In genomic region chr2:38552259-38552658, GRCh38 we compare ENCODE assay signal across 24 cellular contexts. TPM values are rescaled to one million over a fixed set of nuclear protein-coding genes. Genes with fewer than 3 reads are reported as not detected.
A peak's percentile ranks its signal among the peaks of the same experiment; 100 is the strongest.
DNase-seq lines count a peak whose midpoint lies in the region; ATAC-seq and TF ChIP-seq lines count a peak whose summit lies in the region.
"Had no signal": no experiment of that assay in that cellular context is flagged by ENCODE, and none has a peak within 500 bp of the region (broad histone marks: within the 10 kb centered on the region; RNA-seq: fewer than 3 reads in every experiment).

No MANE protein-coding gene starts in this region.

- no peak for TF ChIP-seq CTCF in NB4 (IDR thresholded peaks at IDR 0.05; ENCODE audit: low read depth, low read length)
- TF ChIP-seq CTCF in nephron progenitor cell (IDR thresholded peaks at IDR 0.05): no peak

- no peak overlapping the region for H3K4me3 ChIP-seq in NB4 (ENCODE audit: low read depth, low read length)
- H3K4me3 ChIP-seq: transverse colon had no signal

- CTCF ChIA-PET in activated naive CD4-positive, alpha-beta T cell treated with anti-CD3 and anti-CD28 coated beads, Interleukin-2, amount 10 ng/mL, durations not matched to agents 7 days and 5 days (lab: Charles Lee): no interaction called here

- intact Hi-C loops in activated T-helper 2 cell treated with anti-CD3 and anti-CD28 coated beads, Interferon-gamma antibody, Interleukin-2, Interleukin-4, amounts not matched to agents 10 μg/mL and 5 μg/mL and 100 μg/mL, durations not matched to agents 14 hours and 24 hours and 36 hours (cut with micrococcal nuclease): loop anchor here (2.0 kb wide), 1 partner anchor 19 kb away; no protein-coding TSS in a partner anchor

- H3K4me3 Mint-ChIP-seq in activated naive CD4-positive, alpha-beta T cell treated with anti-CD3 and anti-CD28 coated beads, Interleukin-2, amount 10 ng/mL, durations not matched to agents 7 days and 5 days: no peak overlapping the region
- no peak overlapping the region for H3K4me3 Mint-ChIP-seq in activated T-helper 2 cell treated with anti-CD3 and anti-CD28 coated beads, Interferon-gamma antibody, Interleukin-2, Interleukin-4, amounts not matched to agents 10 μg/mL and 5 μg/mL and 100 μg/mL, durations not matched to agents 14 hours and 24 hours and 36 hours (ENCODE audit: low read depth)
- H3K4me3 Mint-ChIP-seq in nephron progenitor cell: no peak overlapping the region
- H3K4me3 Mint-ChIP-seq: activated naive CD4-positive, alpha-beta T cell treated with anti-CD3 and anti-CD28 coated beads, Interleukin-2, amount 50 U/mL, for 24 hours; HFFc6; natural killer cell treated with Interleukin-12 subunit alpha and Interleukin-12 subunit beta and Interleukin-15 and Interleukin-18, amount 100 ng/mL, for 72 hours had no signal

- H3K4me1 Mint-ChIP-seq in activated naive CD4-positive, alpha-beta T cell treated with anti-CD3 and anti-CD28 coated beads, Interleukin-2, amount 10 ng/mL, durations not matched to agents 7 days and 5 days: peaks cover 8% of the 10 kb centered on the region
- H3K4me1 Mint-ChIP-seq in activated T-helper 2 cell treated with anti-CD3 and anti-CD28 coated beads, Interferon-gamma antibody, Interleukin-2, Interleukin-4, amounts not matched to agents 10 μg/mL and 5 μg/mL and 100 μg/mL, durations not matched to agents 14 hours and 24 hours and 36 hours (ENCODE audit: low read depth): peaks cover 35% of the 10 kb centered on the region
- H3K4me1 Mint-ChIP-seq in nephron progenitor cell: no peaks in the 10 kb centered on the region

- no peaks in the 10 kb centered on the region for H3K36me3 Mint-ChIP-seq in activated naive CD4-positive, alpha-beta T cell treated with anti-CD3 and anti-CD28 coated beads, Interleukin-2, amount 10 ng/mL, durations not matched to agents 7 days and 5 days
- peaks cover 34% of the 10 kb centered on the region for H3K36me3 Mint-ChIP-seq in activated T-helper 2 cell treated with anti-CD3 and anti-CD28 coated beads, Interferon-gamma antibody, Interleukin-2, Interleukin-4, amounts not matched to agents 10 μg/mL and 5 μg/mL and 100 μg/mL, durations not matched to agents 14 hours and 24 hours and 36 hours (ENCODE audit: low read depth)
- peaks cover 45% of the 10 kb centered on the region for H3K36me3 Mint-ChIP-seq in nephron progenitor cell (ENCODE audit: low read depth)
- H3K36me3 Mint-ChIP-seq: activated naive CD4-positive, alpha-beta T cell treated with anti-CD3 and anti-CD28 coated beads, Interleukin-2, amount 50 U/mL, for 24 hours; natural killer cell treated with Interleukin-12 subunit alpha and Interleukin-12 subunit beta and Interleukin-15 and Interleukin-18, amount 100 ng/mL, for 72 hours had no signal

- peak overlapping the region; percentile 42 for H3K27ac Mint-ChIP-seq in activated naive CD4-positive, alpha-beta T cell treated with anti-CD3 and anti-CD28 coated beads, Interleukin-2, amount 10 ng/mL, durations not matched to agents 7 days and 5 days
- H3K27ac Mint-ChIP-seq in activated T-helper 2 cell treated with anti-CD3 and anti-CD28 coated beads, Interferon-gamma antibody, Interleukin-2, Interleukin-4, amounts not matched to agents 10 μg/mL and 5 μg/mL and 100 μg/mL, durations not matched to agents 14 hours and 24 hours and 36 hours: peak overlapping the region; percentile 67
- H3K27ac Mint-ChIP-seq in nephron progenitor cell: peak overlapping the region; percentile 24
- H3K27ac Mint-ChIP-seq: activated naive CD4-positive, alpha-beta T cell treated with anti-CD3 and anti-CD28 coated beads, Interleukin-2, amount 50 U/mL, for 24 hours; HFFc6; natural killer cell treated with Interleukin-12 subunit alpha and Interleukin-12 subunit beta and Interleukin-15 and Interleukin-18, amount 100 ng/mL, for 72 hours had no signal

- ATAC-seq in HG02973 (IDR thresholded peaks at IDR 0.05; ENCODE audit: unreplicated experiment) (no peak), HG03139 (IDR thresholded peaks at IDR 0.05; ENCODE audit: unreplicated experiment) (no peak)
- ATAC-seq: natural killer cell treated with Interleukin-12 subunit alpha and Interleukin-12 subunit beta and Interleukin-15 and Interleukin-18, amount 100 ng/mL, for 72 hours; Panc1 had no signal

- DNase-seq in activated naive CD4-positive, alpha-beta T cell treated with anti-CD3 and anti-CD28 coated beads, Interleukin-2, amount 10 ng/mL, durations not matched to agents 7 days and 5 days: no peak
- no peak for DNase-seq in activated naive CD4-positive, alpha-beta T cell (lab: John Stamatoyannopoulos, UW)
- DNase-seq in NB4 (ENCODE audit: low read depth) (peak; percentile 27), nephron progenitor cell (no peak), NCI-H526 (lab: John Stamatoyannopoulos, UW) (no peak)
- no peak for DNase-seq in activated T-helper 2 cell treated with anti-CD3 and anti-CD28 coated beads, Interferon-gamma antibody, Interleukin-2, Interleukin-4, amounts not matched to agents 10 μg/mL and 5 μg/mL and 100 μg/mL, durations not matched to agents 14 hours and 24 hours and 36 hours (ENCODE audit: low spot score)
- DNase-seq: ACHN; activated CD4-positive, alpha-beta T cell treated with anti-CD3 and anti-CD28 coated beads for 48 hours; activated T-cell treated with anti-CD3 and anti-CD28 coated beads for 4 hours; C1 segment of cervical spinal cord; DMS 273 treated with DMSO at 0.1 percent for 48 hours; head of caudate nucleus; HFFc6; NCI-H187; NCI-H2227 treated with DMSO at 0.1 percent for 48 hours; stimulated activated CD4-positive, alpha-beta T cell treated with anti-CD3 and anti-CD28 coated beads, Interleukin-1b, Interleukin-23, amount 100 ng/mL, for 48 hours; stimulated activated naive CD4-positive, alpha-beta T cell; T1000; transverse colon had no signal

- H3K27me3 Mint-ChIP-seq in activated naive CD4-positive, alpha-beta T cell treated with anti-CD3 and anti-CD28 coated beads, Interleukin-2, amount 10 ng/mL, durations not matched to agents 7 days and 5 days: no peaks in the 10 kb centered on the region
- H3K27me3 Mint-ChIP-seq in activated T-helper 2 cell treated with anti-CD3 and anti-CD28 coated beads, Interferon-gamma antibody, Interleukin-2, Interleukin-4, amounts not matched to agents 10 μg/mL and 5 μg/mL and 100 μg/mL, durations not matched to agents 14 hours and 24 hours and 36 hours (ENCODE audit: low read depth): no peaks in the 10 kb centered on the region
- H3K27me3 Mint-ChIP-seq in nephron progenitor cell (ENCODE audit: low read depth, poor library complexity): no peaks in the 10 kb centered on the region
- H3K27me3 Mint-ChIP-seq: activated naive CD4-positive, alpha-beta T cell treated with anti-CD3 and anti-CD28 coated beads, Interleukin-2, amount 50 U/mL, for 24 hours had no signal

- no peak for TF ChIP-seq POLR2A in NB4 (IDR thresholded peaks at IDR 0.05; ENCODE audit: extremely low read depth, insufficient read length)

- no peaks in the 10 kb centered on the region for H3K9me3 Mint-ChIP-seq in activated naive CD4-positive, alpha-beta T cell treated with anti-CD3 and anti-CD28 coated beads, Interleukin-2, amount 10 ng/mL, durations not matched to agents 7 days and 5 days
- H3K9me3 Mint-ChIP-seq in activated T-helper 2 cell treated with anti-CD3 and anti-CD28 coated beads, Interferon-gamma antibody, Interleukin-2, Interleukin-4, amounts not matched to agents 10 μg/mL and 5 μg/mL and 100 μg/mL, durations not matched to agents 14 hours and 24 hours and 36 hours: no peaks in the 10 kb centered on the region
- no peaks in the 10 kb centered on the region for H3K9me3 Mint-ChIP-seq in nephron progenitor cell
- H3K9me3 Mint-ChIP-seq: activated naive CD4-positive, alpha-beta T cell treated with anti-CD3 and anti-CD28 coated beads, Interleukin-2, amount 50 U/mL, for 24 hours; HFFc6; natural killer cell treated with Interleukin-12 subunit alpha and Interleukin-12 subunit beta and Interleukin-15 and Interleukin-18, amount 100 ng/mL, for 72 hours had no signal

RNA-seq across cellular contexts. Expression of gene HNRNPLL, which starts 50.5 kb away (rescaled TPM):
- total RNA-seq in activated T-helper 2 cell treated with anti-CD3 and anti-CD28 coated beads, Interferon-gamma antibody, Interleukin-2, Interleukin-4, amounts not matched to agents 10 μg/mL and 5 μg/mL and 100 μg/mL, durations not matched to agents 14 hours and 24 hours and 36 hours: 65.7 and 67.7 TPM in 2 replicates
